In genomic region chr11:33808228-33808828, GRCh38 we compare ENCODE assay signal across 9 cellular contexts. TPM values are rescaled to one million over a fixed set of nuclear protein-coding genes. Genes with fewer than 3 reads are reported as not detected.
DNase-seq lines count a peak whose midpoint lies in the region; ATAC-seq, FAIRE-seq and TF ChIP-seq lines count a peak whose summit lies in the region.
"Had no signal": no experiment of that assay in that cellular context is flagged by ENCODE, and none has a peak within 500 bp of the region (broad histone marks: within the 10 kb centered on the region; RNA-seq: fewer than 3 reads in every experiment).

No MANE protein-coding gene starts in this region.

- no peak overlapping the region for H2AFZ ChIP-seq in astrocyte (ENCODE audit: low read depth, low read length)
- H2AFZ ChIP-seq in hepatocyte = no peak overlapping the region

- WGBS in hepatocyte (ENCODE audit: low lambda C conversion rate, missing lambda C conversion rate) = 21% methylated on average over 12 of the region's 12 CpGs

- H3K4me1 ChIP-seq in astrocyte (ENCODE audit: insufficient read depth, low read length) (no peaks in the 10 kb centered on the region), hepatocyte (ENCODE audit: insufficient read depth) (no peaks in the 10 kb centered on the region), gastrocnemius medialis (no peaks in the 10 kb centered on the region)

- intact Hi-C loops in gastrocnemius medialis (cut with DNase I; ENCODE audit: low total_unique reads) = loop anchor here (1.0 kb wide), 1 partner anchor 21 kb away; no protein-coding TSS in a partner anchor

- no peak overlapping the region for H3K4me3 Mint-ChIP-seq in astrocyte (ENCODE audit: unreplicated experiment)

- peaks cover 20% of the 10 kb centered on the region for H3K27me3 Mint-ChIP-seq in astrocyte (ENCODE audit: low read depth, unreplicated experiment)

- ATAC-seq in gastrocnemius medialis = peak; percentile 92 to 93
- ATAC-seq in HG02938 (IDR thresholded peaks at IDR 0.05; ENCODE audit: unreplicated experiment) = no peak

- no peaks in the 10 kb centered on the region for H3K36me3 ChIP-seq in astrocyte (ENCODE audit: insufficient read depth, low read length)
- H3K36me3 ChIP-seq in hepatocyte (replicated peaks; ENCODE audit: insufficient read depth, low read depth) = no peaks in the 10 kb centered on the region
- no peaks in the 10 kb centered on the region for H3K36me3 ChIP-seq in gastrocnemius medialis

- H3K9me2 ChIP-seq in hepatocyte (replicated peaks; ENCODE audit: insufficient read depth) = no peaks in the 10 kb centered on the region

- H3K9ac ChIP-seq in astrocyte (ENCODE audit: low read length) = no peak overlapping the region

- H3K79me2 ChIP-seq in astrocyte (ENCODE audit: insufficient read depth, low read length) (no peaks in the 10 kb centered on the region), hepatocyte (no peaks in the 10 kb centered on the region)

- CTCF ChIA-PET in HEK293T (lab: Yijun Ruan, JAX) = interaction anchor here (0.5 to 5.8 kb wide), 10 partner anchors 13 to 1555 kb away, joined by 3 to 57 read pairs (median 4); partner anchors contain the start of gene ABTB2

- H3K36me3 Mint-ChIP-seq in astrocyte (ENCODE audit: low read depth, unreplicated experiment) = no peaks in the 10 kb centered on the region

- no peaks in the 10 kb centered on the region for H3K27me3 ChIP-seq in astrocyte (ENCODE audit: insufficient read depth, low read length)
- no peaks in the 10 kb centered on the region for H3K27me3 ChIP-seq in hepatocyte
- peaks cover 0 to under 1% (median 0%) of the 10 kb centered on the region in 3 donors for H3K27me3 ChIP-seq in gastrocnemius medialis

- peak; percentile 94 for TF ChIP-seq CTCF in astrocyte (IDR thresholded peaks at IDR 0.05; ENCODE audit: insufficient read depth, low read depth, low read length)
- peak; percentile 96 for TF ChIP-seq CTCF in hepatocyte (IDR thresholded peaks at IDR 0.05; ENCODE audit: poor library complexity)
- peak; percentile 70 to 92 (median 87) for TF ChIP-seq CTCF in gastrocnemius medialis (IDR thresholded peaks at IDR 0.05 in 4 of 5, conservative IDR thresholded peaks at IDR 0.05 in 1 of 5)

- POLR2A ChIA-PET in HEK293T (lab: Yijun Ruan, JAX) = no interaction called here

- peak; percentile 79 for DNase-seq in DMS53 (lab: John Stamatoyannopoulos, UW)
- DNase-seq in HEK293T (ENCODE audit: extremely low spot score) = peak; percentile 83
- peak; percentile 54 for DNase-seq in NCI-H187 treated with DMSO at 0.1 percent for 48 hours (lab: John Stamatoyannopoulos, UW)
- DNase-seq in T-helper 22 cell (ENCODE audit: low read depth) = peak; percentile 41
- DNase-seq in astrocyte (ENCODE audit: low read depth) = peak; percentile 47
- DNase-seq in hepatocyte (ENCODE audit: low spot score) = peak; percentile 88
- peak; percentile 53 to 68 for DNase-seq in gastrocnemius medialis

- in situ Hi-C loops in gastrocnemius medialis (cut with MboI; ENCODE audit: low sequenced_read_pairs in 4 of 4) = no loop called here

- no peaks in the 10 kb centered on the region for H3K9me3 ChIP-seq in astrocyte (ENCODE audit: insufficient read depth, low read depth, low read length)
- H3K9me3 ChIP-seq in hepatocyte (ENCODE audit: low read depth) = no peaks in the 10 kb centered on the region
- H3K9me3 ChIP-seq in gastrocnemius medialis = no peaks in the 10 kb centered on the region

- H3K27ac ChIP-seq in astrocyte (ENCODE audit: low read depth, low read length) = no peak overlapping the region
- H3K27ac ChIP-seq in hepatocyte = no peak overlapping the region
- H3K27ac ChIP-seq in gastrocnemius medialis = no peak overlapping the region

- H4K20me1 ChIP-seq in astrocyte (ENCODE audit: insufficient read depth, low read length) (no peaks in the 10 kb centered on the region), hepatocyte (ENCODE audit: insufficient read depth, poor library complexity, severe bottlenecking) (no peaks in the 10 kb centered on the region)

- no peak overlapping the region for H3K27ac Mint-ChIP-seq in astrocyte (ENCODE audit: unreplicated experiment)

- H3K4me2 ChIP-seq in astrocyte (ENCODE audit: low read length) (no peak overlapping the region), hepatocyte (no peak overlapping the region)

- no peaks in the 10 kb centered on the region for H3K4me1 Mint-ChIP-seq in astrocyte (ENCODE audit: low read depth, unreplicated experiment)

- H3K9me3 Mint-ChIP-seq in astrocyte (ENCODE audit: unreplicated experiment) = peaks cover 2% of the 10 kb centered on the region

- TF ChIP-seq POLR2A in gastrocnemius medialis (IDR thresholded peaks at IDR 0.05) = no peak

- peak; percentile 39 for FAIRE-seq in astrocyte (lab: Jason Lieb, UNC)
- FAIRE-seq: colon had no signal

- H3K4me3 ChIP-seq in astrocyte (ENCODE audit: insufficient read depth, low read depth, low read length) (no peak overlapping the region), hepatocyte (no peak overlapping the region), gastrocnemius medialis (no peak overlapping the region)

TF ChIP-seq in HEK293T, 16 proteins besides CTCF, POLR2A, EP300 and RAD21:
- no peak for TF ChIP-seq FOXM1 (IDR thresholded peaks at IDR 0.05; ENCODE audit: borderline replicate concordance)
- no peak for TF ChIP-seq SUZ12 (IDR thresholded peaks at IDR 0.05)
- TF ChIP-seq ELF4 (IDR thresholded peaks at IDR 0.05) = no peak
- no peak for TF ChIP-seq FOXK2 (IDR thresholded peaks at IDR 0.05)

RNA-seq across cellular contexts. Expression of gene FBXO3, which starts 34.0 kb away (rescaled TPM):
- total RNA-seq in astrocyte = 23.5 and 25.2 TPM in 2 replicates
- 50.7 and 58.1 TPM in 2 replicates for total RNA-seq in hepatocyte
- 28.0 and 29.3 TPM in 2 replicates for polyA plus RNA-seq in hepatocyte
- total RNA-seq in gastrocnemius medialis = 10 to 100 TPM; 31.2 to 45.8 (median 33.4) TPM
